ENCODE assay signal across 1 cellular context in genomic region chr1:25810341-25811299, GRCh38.
TF ChIP-seq lines count a peak whose summit lies in the region.

No MANE protein-coding gene starts in this region.

TF ChIP-seq in K562, 482 proteins besides CTCF, POLR2A, EP300 and RAD21 (continued from another document and continues in another):
- TF ChIP-seq ARID3A (IDR thresholded peaks at IDR 0.05; ENCODE audit: borderline replicate concordance, low read depth, low read length) (no peak), SMAD3 (CRISPR knock-in tag; conservative IDR thresholded peaks at IDR 0.05) (no peak), KAT7 (CRISPR knock-in tag; IDR thresholded peaks at IDR 0.05; ENCODE audit: borderline replicate concordance) (0 out of 2 replicates have a peak, but pooled peaks have one; percentile 64), CREB5 (CRISPR knock-in tag; IDR thresholded peaks at IDR 0.05) (no peak), TFE3 (CRISPR knock-in tag; IDR thresholded peaks at IDR 0.05) (no peak), PHF8 (IDR thresholded peaks at IDR 0.05; ENCODE audit: borderline replicate concordance, low read length) (no peak), EP400 (IDR thresholded peaks at IDR 0.05) (no peak), ZBTB43 (CRISPR knock-in tag; IDR thresholded peaks at IDR 0.05) (no peak), SFPQ (IDR thresholded peaks at IDR 0.05; ENCODE audit: low read depth, low read length) (no peak), NR2C1 (IDR thresholded peaks at IDR 0.05) (no peak), NR2C1 (tag; IDR thresholded peaks at IDR 0.05) (no peak), USF2 (CRISPR knock-in tag; IDR thresholded peaks at IDR 0.05) (no peak), SRF (CRISPR knock-in tag; IDR thresholded peaks at IDR 0.05) (no peak), RBM17 (IDR thresholded peaks at IDR 0.05; ENCODE audit: borderline replicate concordance, low read depth, low read length) (no peak), CHAMP1 (IDR thresholded peaks at IDR 0.05) (no peak), SIX5 (IDR thresholded peaks at IDR 0.05; ENCODE audit: borderline replicate concordance in 1 of 2, insufficient read depth in 1 of 2, low read depth in 1 of 2, low read length in 2 of 2) (no peak), ZNF347 (CRISPR knock-in tag; IDR thresholded peaks at IDR 0.05; ENCODE audit: low read depth) (no peak), HDGF (IDR thresholded peaks at IDR 0.05) (0 out of 2 replicates have a peak, but pooled peaks have one; percentile 20), IRF2 (CRISPR knock-in tag; IDR thresholded peaks at IDR 0.05) (no peak), SREBF2 (CRISPR knock-in tag; IDR thresholded peaks at IDR 0.05) (no peak), ZNF311 (CRISPR knock-in tag; IDR thresholded peaks at IDR 0.05) (no peak), HIVEP1 (CRISPR knock-in tag; IDR thresholded peaks at IDR 0.05) (no peak), FOS (IDR thresholded peaks at IDR 0.05; ENCODE audit: extremely low read depth, insufficient read length) (no peak), FOSL1 (tag; conservative IDR thresholded peaks at IDR 0.05) (no peak), SIN3B (IDR thresholded peaks at IDR 0.05; ENCODE audit: low read depth) (no peak), ZNF699 (CRISPR knock-in tag; IDR thresholded peaks at IDR 0.05; ENCODE audit: insufficient replicate concordance) (no peak), ZFP1 (CRISPR knock-in tag; IDR thresholded peaks at IDR 0.05) (no peak), CBX2 (IDR thresholded peaks at IDR 0.05; ENCODE audit: insufficient read depth, low read length, poor library complexity, severe bottlenecking) (no peak), AFF4 (CRISPR knock-in tag; IDR thresholded peaks at IDR 0.05) (peak; percentile 36; the same call in 1 of the 2 replicates), COPS2 (conservative IDR thresholded peaks at IDR 0.05) (no peak), LCOR (CRISPR knock-in tag; IDR thresholded peaks at IDR 0.05) (peak; percentile 79), HMBOX1 (IDR thresholded peaks at IDR 0.05) (no peak), RERE (CRISPR knock-in tag; IDR thresholded peaks at IDR 0.05; ENCODE audit: borderline replicate concordance) (no peak), MAFK (IDR thresholded peaks at IDR 0.05; ENCODE audit: low read length) (no peak), KAT2B (IDR thresholded peaks at IDR 0.05; ENCODE audit: low read depth, low read length) (no peak), DIDO1 (tag; IDR thresholded peaks at IDR 0.05; ENCODE audit: low read depth) (no peak), RBM22 (IDR thresholded peaks at IDR 0.05; ENCODE audit: low read depth, low read length, poor library complexity, severe bottlenecking) (peak; percentile 50), HMGN3 (IDR thresholded peaks at IDR 0.05; ENCODE audit: borderline replicate concordance, extremely low read depth, insufficient read length, low read depth, low read length) (no peak), TSC22D4 (tag; IDR thresholded peaks at IDR 0.05) (no peak)
